Comparison of ENCODE assay signal across 8 cellular contexts in genomic region chr18:52136532-52136931, GRCh38.
"Had no signal": no experiment of that assay in that cellular context is flagged by ENCODE, and none has a peak within 500 bp of the region (broad histone marks: within the 10 kb centered on the region; RNA-seq: fewer than 3 reads in every experiment).

No MANE protein-coding gene starts in this region.

- H3K4me3 ChIP-seq: K562 had no signal

- DNase-seq: IMR-90, KBM-7, KG1 had no signal

- ATAC-seq: K562 had no signal

- H3K27ac ChIP-seq: HL-60, KMS-11 had no signal

- H3K4me3 Mint-ChIP-seq: IgD-negative memory B cell had no signal

- FAIRE-seq: HTR-8/SVneo, K562 had no signal

- H3K4me2 ChIP-seq: KMS-11 had no signal

- H3K9ac ChIP-seq: KMS-11 had no signal

- H3K27me3 Mint-ChIP-seq: IgD-negative memory B cell had no signal

- H3K27ac Mint-ChIP-seq: IgD-negative memory B cell had no signal
